30 cellular contexts compared by ENCODE assay signal in genomic region chr16:75329933-75330332, GRCh38.
"Had no signal": no experiment of that assay in that cellular context is flagged by ENCODE, and none has a peak within 500 bp of the region (broad histone marks: within the 10 kb centered on the region; RNA-seq: fewer than 3 reads in every experiment).

No MANE protein-coding gene starts in this region.

- H3K4me1 ChIP-seq: colonic mucosa, esophagus muscularis mucosa, foreskin keratinocyte, gastroesophageal sphincter, neural progenitor cell, parathyroid adenoma, prostate gland, right atrium auricular region, testis, tibial artery had no signal

- H2AFZ ChIP-seq: neural progenitor cell, parathyroid adenoma had no signal

- ATAC-seq: foreskin keratinocyte; gastroesophageal sphincter; heart left ventricle; left cardiac atrium; left lung; mucosa of descending colon; natural killer cell treated with Interleukin-12 subunit alpha and Interleukin-12 subunit beta and Interleukin-15 and Interleukin-18, amount 100 ng/mL, for 72 hours; sciatic nerve; stimulated activated memory B cell treated with anti-CD40 and anti-IgM and Interleukin-4, amounts not matched to agents 10 μg/mL and 1 μg/mL and 100 μg/mL, for 72 hours; stimulated activated naive CD8-positive, alpha-beta T cell treated with anti-CD3 and anti-CD28 coated beads, Interleukin-15, Interleukin-2, amounts not matched to agents 100 U/mL and 50 U/mL, for 24 hours had no signal

- H3K4me1 Mint-ChIP-seq: endodermal cell had no signal

- H3K4me3 Mint-ChIP-seq: dendritic cell treated with granulocyte-macrophage colony-stimulating factor and Interleukin-4, amounts not matched to agents 40 ng/mL and 50 ng/mL, for 4 days; endodermal cell; mesothelial cell of epicardium; naive B cell; natural killer cell treated with Interleukin-12 subunit alpha and Interleukin-12 subunit beta and Interleukin-15 and Interleukin-18, amount 100 ng/mL, for 72 hours; neural progenitor cell; stimulated activated memory B cell treated with anti-CD40 and anti-IgM and Interleukin-4, amounts not matched to agents 10 μg/mL and 1 μg/mL and 100 μg/mL, for 72 hours; type B pancreatic cell had no signal

- H3K36me3 ChIP-seq: colonic mucosa, heart left ventricle, left lung, neural progenitor cell, prostate gland, right atrium auricular region, tibial artery had no signal

- H3K27ac Mint-ChIP-seq: dendritic cell treated with granulocyte-macrophage colony-stimulating factor and Interleukin-4, amounts not matched to agents 40 ng/mL and 50 ng/mL, for 4 days; endodermal cell; mesothelial cell of epicardium; natural killer cell treated with Interleukin-12 subunit alpha and Interleukin-12 subunit beta and Interleukin-15 and Interleukin-18, amount 100 ng/mL, for 72 hours; neural progenitor cell; stimulated activated memory B cell treated with anti-CD40 and anti-IgM and Interleukin-4, amounts not matched to agents 10 μg/mL and 1 μg/mL and 100 μg/mL, for 72 hours; type B pancreatic cell had no signal

- H3K9ac ChIP-seq: neural progenitor cell, parathyroid adenoma had no signal

- DNase-seq: colonic mucosa; effector CD8-positive, alpha-beta T cell; endodermal cell; foreskin keratinocyte; heart left ventricle; hippocampal formation; left cardiac atrium; left lung; mesenchymal stem cell; mucosa of descending colon; naive B cell; spleen; stimulated activated CD4-positive, alpha-beta T cell treated with anti-CD3 and anti-CD28 coated beads, Interleukin-4, amount 100 ng/mL, for 4 hours; stimulated activated naive CD8-positive, alpha-beta T cell treated with anti-CD3 and anti-CD28 coated beads, Interleukin-15, Interleukin-2, amounts not matched to agents 100 U/mL and 50 U/mL, for 24 hours; substantia nigra; testis; tibial artery had no signal

- H3K79me2 ChIP-seq: parathyroid adenoma had no signal

- H3K4me3 ChIP-seq: colonic mucosa, esophagus muscularis mucosa, gastroesophageal sphincter, heart left ventricle, left lung, mucosa of descending colon, neural progenitor cell, prostate gland, right atrium auricular region, spleen, testis, tibial artery had no signal

- H3K27me3 Mint-ChIP-seq: type B pancreatic cell had no signal

- H3K9me3 ChIP-seq: colonic mucosa, esophagus muscularis mucosa, gastroesophageal sphincter, heart left ventricle, left lung, mucosa of descending colon, prostate gland, right atrium auricular region, spleen, testis, tibial artery had no signal

- H3K27me3 ChIP-seq: colonic mucosa, esophagus muscularis mucosa, foreskin keratinocyte, gastroesophageal sphincter, neural progenitor cell, right atrium auricular region, testis, tibial artery had no signal

- H3K4me2 ChIP-seq: neural progenitor cell had no signal

- H3K9me3 Mint-ChIP-seq: dendritic cell treated with granulocyte-macrophage colony-stimulating factor and Interleukin-4, amounts not matched to agents 40 ng/mL and 50 ng/mL, for 4 days; endodermal cell; mesothelial cell of epicardium; natural killer cell treated with Interleukin-12 subunit alpha and Interleukin-12 subunit beta and Interleukin-15 and Interleukin-18, amount 100 ng/mL, for 72 hours; neural progenitor cell; stimulated activated memory B cell treated with anti-CD40 and anti-IgM and Interleukin-4, amounts not matched to agents 10 μg/mL and 1 μg/mL and 100 μg/mL, for 72 hours; type B pancreatic cell had no signal

- H3K27ac ChIP-seq: colonic mucosa, epithelial cell of prostate, esophagus muscularis mucosa, foreskin keratinocyte, gastroesophageal sphincter, heart left ventricle, left lung, neural progenitor cell, parathyroid adenoma, prostate gland, right atrium auricular region, spleen, tibial artery had no signal
